ENCODE assay signal across 26 cellular contexts in genomic region chr6:157657754-157658153, GRCh38.
"Had no signal": no experiment of that assay in that cellular context is flagged by ENCODE, and none has a peak within 500 bp of the region (broad histone marks: within the 10 kb centered on the region; RNA-seq: fewer than 3 reads in every experiment).

No MANE protein-coding gene starts in this region.

- H3K9me3 Mint-ChIP-seq: effector memory CD8-positive, alpha-beta T cell; memory B cell; naive B cell; natural killer cell treated with Interleukin-12 subunit alpha and Interleukin-12 subunit beta and Interleukin-15 and Interleukin-18, amount 100 ng/mL, for 72 hours; neural crest cell; stimulated activated naive CD8-positive, alpha-beta T cell treated with anti-CD3 and anti-CD28 coated beads, Interleukin-15, amount 100 ng/mL, for 72 hours; type B pancreatic cell had no signal

- H3K4me1 Mint-ChIP-seq: memory B cell, naive B cell, neural crest cell had no signal

- H3K4me1 ChIP-seq: esophagus squamous epithelium, heart right ventricle, lower lobe of right lung, pancreas, tibial artery had no signal

- DNase-seq: cortex of kidney; effector memory CD8-positive, alpha-beta T cell; erythroblast; esophagus squamous epithelium; foreskin melanocyte; glutamatergic neuron; heart right ventricle; left ventricle myocardium superior; lower lobe of right lung; naive B cell; pancreas; stimulated activated CD4-positive, alpha-beta T cell treated with anti-CD3 and anti-CD28 coated beads, Interleukin-12 subunit alpha, Interleukin-12 subunit beta, amount 100 ng/mL, for 4 hours; stimulated activated CD4-positive, alpha-beta T cell treated with anti-CD3 and anti-CD28 coated beads, Interleukin-1b, Interleukin-23, amount 100 ng/mL, for 48 hours; stimulated activated CD4-positive, alpha-beta T cell treated with anti-CD3 and anti-CD28 coated beads, Interleukin-4, amount 100 ng/mL, for 1 hour; stimulated activated CD8-positive, alpha-beta memory T cell treated with anti-CD3 and anti-CD28 coated beads, Interleukin-4, amount 100 ng/mL, for 48 hours; stimulated activated naive CD4-positive, alpha-beta T cell; stimulated activated naive CD8-positive, alpha-beta T cell treated with anti-CD3 and anti-CD28 coated beads, Interleukin-15, amount 100 ng/mL, for 72 hours; tibial artery had no signal

- H3K9me3 ChIP-seq: esophagus squamous epithelium, heart right ventricle, lower lobe of right lung, neutrophil, pancreas, tibial artery had no signal

- H3K27me3 ChIP-seq: esophagus squamous epithelium, heart right ventricle, neutrophil, pancreas, tibial artery had no signal

- H3K36me3 Mint-ChIP-seq: natural killer cell treated with Interleukin-12 subunit alpha and Interleukin-12 subunit beta and Interleukin-15 and Interleukin-18, amount 100 ng/mL, for 72 hours had no signal

- H3K4me3 ChIP-seq: esophagus squamous epithelium, heart right ventricle, lower lobe of right lung, pancreas, smooth muscle cell, tibial artery had no signal

- H3K27me3 Mint-ChIP-seq: effector memory CD8-positive, alpha-beta T cell; memory B cell; natural killer cell treated with Interleukin-12 subunit alpha and Interleukin-12 subunit beta and Interleukin-15 and Interleukin-18, amount 100 ng/mL, for 72 hours; progenitor cell of endocrine pancreas had no signal

- H3K4me3 Mint-ChIP-seq: effector memory CD8-positive, alpha-beta T cell; memory B cell; naive B cell; natural killer cell treated with Interleukin-12 subunit alpha and Interleukin-12 subunit beta and Interleukin-15 and Interleukin-18, amount 100 ng/mL, for 72 hours; neural crest cell; stimulated activated naive CD8-positive, alpha-beta T cell treated with anti-CD3 and anti-CD28 coated beads, Interleukin-15, amount 100 ng/mL, for 72 hours; type B pancreatic cell had no signal

- H3K27ac Mint-ChIP-seq: effector memory CD8-positive, alpha-beta T cell; memory B cell; natural killer cell treated with Interleukin-12 subunit alpha and Interleukin-12 subunit beta and Interleukin-15 and Interleukin-18, amount 100 ng/mL, for 72 hours; progenitor cell of endocrine pancreas; stimulated activated naive CD8-positive, alpha-beta T cell treated with anti-CD3 and anti-CD28 coated beads, Interleukin-15, amount 100 ng/mL, for 72 hours; type B pancreatic cell had no signal

- H3K27ac ChIP-seq: esophagus squamous epithelium, heart right ventricle, lower lobe of right lung, neutrophil, pancreas, tibial artery had no signal

- ATAC-seq: effector memory CD8-positive, alpha-beta T cell; heart right ventricle; left ventricle myocardium superior; lower lobe of right lung; natural killer cell treated with Interleukin-12 subunit alpha and Interleukin-12 subunit beta and Interleukin-15 and Interleukin-18, amount 100 ng/mL, for 72 hours; pancreas; sciatic nerve; stimulated activated naive CD8-positive, alpha-beta T cell treated with anti-CD3 and anti-CD28 coated beads, Interleukin-15, amount 100 ng/mL, for 72 hours had no signal

- H3K36me3 ChIP-seq: neutrophil, pancreas had no signal

- H3K4me2 ChIP-seq: smooth muscle cell had no signal
